ENCODE assay signal across 16 cellular contexts in genomic region chr4:149781150-149781549, GRCh38. TPM values are rescaled to one million over a fixed set of nuclear protein-coding genes. Genes with fewer than 3 reads are reported as not detected.
A peak's percentile ranks its signal among the peaks of the same experiment; 100 is the strongest.
DNase-seq lines count a peak whose midpoint lies in the region; ATAC-seq and TF ChIP-seq lines count a peak whose summit lies in the region.
"Had no signal": no experiment of that assay in that cellular context is flagged by ENCODE, and none has a peak within 500 bp of the region (broad histone marks: within the 10 kb centered on the region; RNA-seq: fewer than 3 reads in every experiment).

No MANE protein-coding gene starts in this region.

- H3K9me3 Mint-ChIP-seq in MCF 10A (ENCODE audit: unreplicated experiment), result peaks cover 11% of the 10 kb centered on the region
- H3K9me3 Mint-ChIP-seq in activated CD4-positive, alpha-beta T cell treated with anti-CD3 and anti-CD28 coated beads, Interleukin-2, amount 10 ng/mL, durations not matched to agents 7 days and 5 days, result no peaks in the 10 kb centered on the region
- H3K9me3 Mint-ChIP-seq: T-helper 1 cell treated with Interleukin-12 subunit alpha and Interleukin-12 subunit beta and Interleukin-4 antibody, amounts not matched to agents 30 μg/mL and 1 μg/mL, for 36 hours had no signal

- no peaks in the 10 kb centered on the region for H3K27me3 ChIP-seq in breast epithelium

- no peak overlapping the region for H3K27ac ChIP-seq in breast epithelium

- H3K36me3 Mint-ChIP-seq in MCF 10A (ENCODE audit: insufficient read depth, unreplicated experiment), result no peaks in the 10 kb centered on the region
- no peaks in the 10 kb centered on the region for H3K36me3 Mint-ChIP-seq in activated CD4-positive, alpha-beta T cell treated with anti-CD3 and anti-CD28 coated beads, Interleukin-2, amount 10 ng/mL, durations not matched to agents 7 days and 5 days (ENCODE audit: low read depth)
- H3K36me3 Mint-ChIP-seq: immature natural killer cell had no signal

- H3K4me1 ChIP-seq in breast epithelium, result no peaks in the 10 kb centered on the region
- H3K4me1 ChIP-seq: Caco-2 had no signal

- no peaks in the 10 kb centered on the region for H3K27me3 Mint-ChIP-seq in MCF 10A (ENCODE audit: insufficient read depth, unreplicated experiment)
- H3K27me3 Mint-ChIP-seq in activated CD4-positive, alpha-beta T cell treated with anti-CD3 and anti-CD28 coated beads, Interleukin-2, amount 10 ng/mL, durations not matched to agents 7 days and 5 days, result no peaks in the 10 kb centered on the region

- H3K27ac Mint-ChIP-seq in MCF 10A (ENCODE audit: low read depth, unreplicated experiment), result peak overlapping the region; percentile 59
- H3K27ac Mint-ChIP-seq in activated CD4-positive, alpha-beta T cell treated with anti-CD3 and anti-CD28 coated beads, Interleukin-2, amount 10 ng/mL, durations not matched to agents 7 days and 5 days, result no peak overlapping the region
- H3K27ac Mint-ChIP-seq: immature natural killer cell; T-helper 1 cell treated with Interleukin-12 subunit alpha and Interleukin-12 subunit beta and Interleukin-4 antibody, amounts not matched to agents 30 μg/mL and 1 μg/mL, for 36 hours had no signal

- peaks cover 29% of the 10 kb centered on the region for H3K4me1 Mint-ChIP-seq in MCF 10A (ENCODE audit: insufficient read depth, unreplicated experiment)
- no peaks in the 10 kb centered on the region for H3K4me1 Mint-ChIP-seq in activated CD4-positive, alpha-beta T cell treated with anti-CD3 and anti-CD28 coated beads, Interleukin-2, amount 10 ng/mL, durations not matched to agents 7 days and 5 days
- H3K4me1 Mint-ChIP-seq: immature natural killer cell had no signal

- H3K36me3 ChIP-seq in breast epithelium, result no peaks in the 10 kb centered on the region

- H3K9me3 ChIP-seq in breast epithelium, result no peaks in the 10 kb centered on the region
- H3K9me3 ChIP-seq: Caco-2 had no signal

- no peak for TF ChIP-seq POLR2A in breast epithelium (IDR thresholded peaks at IDR 0.05)

- intact Hi-C loops in MCF 10A (cut with micrococcal nuclease), result loop anchor here (5.0 kb wide), 1 partner anchor 41 kb away; no protein-coding TSS in a partner anchor
- intact Hi-C loops in breast epithelium (cut with DNase I; ENCODE audit: low total_unique reads), result no loop called here

- peak; percentile 78 for DNase-seq in MCF 10A (ENCODE audit: unreplicated experiment)
- no peak for DNase-seq in breast epithelium (ENCODE audit: low spot score in 2 of 2)
- DNase-seq in RPMI7951 (ENCODE audit: low read depth), result peak; percentile 44
- peak; percentile 84 for DNase-seq in fibroblast of mammary gland (ENCODE audit: low read depth)
- DNase-seq in activated CD4-positive, alpha-beta T cell treated with anti-CD3 and anti-CD28 coated beads, Interleukin-2, amount 10 ng/mL, durations not matched to agents 7 days and 5 days, result no peak
- no peak for DNase-seq in NCI-H1105 (lab: John Stamatoyannopoulos, UW)
- DNase-seq in COR-L47 (lab: John Stamatoyannopoulos, UW), result no peak
- DNase-seq: 8988T, Caco-2, immature natural killer cell, NCI-H345, occipital lobe had no signal

- TF ChIP-seq CTCF in MCF 10A (IDR thresholded peaks at IDR 0.05; ENCODE audit: unreplicated experiment) (no peak), breast epithelium (IDR thresholded peaks at IDR 0.05) (no peak), fibroblast of mammary gland (conservative IDR thresholded peaks at IDR 0.05; ENCODE audit: control insufficient read depth, insufficient read depth, low read depth, low read length) (no peak)

- ATAC-seq in GM18520 (IDR thresholded peaks at IDR 0.05; ENCODE audit: unreplicated experiment), result no peak

- H3K4me3 ChIP-seq in breast epithelium, result no peak overlapping the region
- no peak overlapping the region for H3K4me3 ChIP-seq in fibroblast of mammary gland (ENCODE audit: control insufficient read depth, low read depth, low read length)
- H3K4me3 ChIP-seq: smooth muscle cell had no signal

- POLR2A ChIA-PET in MCF 10A (lab: Yijun Ruan, JAX), result interaction anchor here (0.6 kb wide), 1 partner anchor 25 kb away, joined by 3 read pairs; no protein-coding TSS in a partner anchor
- POLR2A ChIA-PET in activated CD4-positive, alpha-beta T cell treated with anti-CD3 and anti-CD28 coated beads, Interleukin-2, amount 10 ng/mL, durations not matched to agents 7 days and 5 days (lab: Charles Lee), result no interaction called here

- no TSS peak for BruUV-seq in MCF 10A (replicated peaks; lab: Mats Ljungman, UMichigan)

- no peak overlapping the region for H3K4me3 Mint-ChIP-seq in MCF 10A (ENCODE audit: unreplicated experiment)
- H3K4me3 Mint-ChIP-seq in activated CD4-positive, alpha-beta T cell treated with anti-CD3 and anti-CD28 coated beads, Interleukin-2, amount 10 ng/mL, durations not matched to agents 7 days and 5 days, result no peak overlapping the region
- H3K4me3 Mint-ChIP-seq: immature natural killer cell; T-helper 1 cell treated with Interleukin-12 subunit alpha and Interleukin-12 subunit beta and Interleukin-4 antibody, amounts not matched to agents 30 μg/mL and 1 μg/mL, for 36 hours had no signal

- CTCF ChIA-PET in MCF 10A (lab: Yijun Ruan, JAX), result no interaction called here
- CTCF ChIA-PET in activated CD4-positive, alpha-beta T cell treated with anti-CD3 and anti-CD28 coated beads, Interleukin-2, amount 10 ng/mL, durations not matched to agents 7 days and 5 days (lab: Charles Lee), result no interaction called here

RNA-seq across cellular contexts. Expression of gene IQCM, which starts 34.5 kb away (rescaled TPM):
- total RNA-seq in MCF 10A (2022) (not detected in 2 replicates), breast epithelium (not detected)
- not detected in 2 replicates for total RNA-seq in RPMI7951 (2014; rRNA removed; shearing (Covaris generic))
- not detected for total RNA-seq in activated CD4-positive, alpha-beta T cell treated with anti-CD3 and anti-CD28 coated beads, Interleukin-2, amount 10 ng/mL, durations not matched to agents 7 days and 5 days
- total RNA-seq: Caco-2, frontal cortex, occipital lobe, smooth muscle cell had no signal

Comparison
In these comparisons a context has a peak if more than half of its experiments do, and no peak if none do; other contexts are left out.
1. DNase-seq: peak in MCF 10A (single experiment), RPMI7951 (single experiment) and fibroblast of mammary gland (single experiment); none in breast epithelium (0 of 2), activated CD4-positive, alpha-beta T cell treated with anti-CD3 and anti-CD28 coated beads, Interleukin-2, amount 10 ng/mL, durations not matched to agents 7 days and 5 days (single experiment), NCI-H1105 (single experiment) and COR-L47 (single experiment).